ENCODE assay signal across 9 cellular contexts in genomic region chr11:114892381-114893197, GRCh38.
DNase-seq lines count a peak whose midpoint lies in the region; ATAC-seq, FAIRE-seq and TF ChIP-seq lines count a peak whose summit lies in the region.
"Had no signal": no experiment of that assay in that cellular context is flagged by ENCODE, and none has a peak within 500 bp of the region (broad histone marks: within the 10 kb centered on the region; RNA-seq: fewer than 3 reads in every experiment).

No MANE protein-coding gene starts in this region.

- H3K27ac ChIP-seq in small intestine (ENCODE audit: low read depth in 1 of 2, low read length in 1 of 2) = no peak overlapping the region

- CTCF ChIA-PET in activated CD8-positive, alpha-beta T cell treated with anti-CD3 and anti-CD28 coated beads, Interleukin-2, amount 10 ng/mL, durations not matched to agents 7 days and 5 days (lab: Charles Lee) = interaction anchor here (0.6 kb wide), 1 partner anchor 11 kb away, joined by 5 read pairs; no protein-coding TSS in a partner anchor

- no peaks in the 10 kb centered on the region for H3K36me3 Mint-ChIP-seq in activated CD8-positive, alpha-beta T cell treated with anti-CD3 and anti-CD28 coated beads, Interleukin-2, amount 10 ng/mL, durations not matched to agents 7 days and 5 days (ENCODE audit: low read depth)
- H3K36me3 Mint-ChIP-seq in mesothelial cell of epicardium = no peaks in the 10 kb centered on the region

- FAIRE-seq in small intestine (lab: Jason Lieb, UNC) = no peak

- no peaks in the 10 kb centered on the region for H3K36me3 ChIP-seq in H7 (replicated peaks; ENCODE audit: control insufficient read depth, insufficient read depth, low read length)
- no peaks in the 10 kb centered on the region for H3K36me3 ChIP-seq in small intestine (ENCODE audit: control insufficient read depth in 2 of 2, insufficient read depth in 2 of 2, low read length in 2 of 2)

- H3K27me3 Mint-ChIP-seq in activated CD8-positive, alpha-beta T cell treated with anti-CD3 and anti-CD28 coated beads, Interleukin-2, amount 10 ng/mL, durations not matched to agents 7 days and 5 days (ENCODE audit: low read depth) = no peaks in the 10 kb centered on the region
- H3K27me3 Mint-ChIP-seq in mesothelial cell of epicardium (ENCODE audit: low read depth) = peaks cover 35% of the 10 kb centered on the region

- H3K9me3 ChIP-seq in small intestine (ENCODE audit: control insufficient read depth, low read depth) = no peaks in the 10 kb centered on the region

- H3K4me3 Mint-ChIP-seq in activated CD8-positive, alpha-beta T cell treated with anti-CD3 and anti-CD28 coated beads, Interleukin-2, amount 10 ng/mL, durations not matched to agents 7 days and 5 days = no peak overlapping the region
- no peak overlapping the region for H3K4me3 Mint-ChIP-seq in mesothelial cell of epicardium

- intact Hi-C loops in head of caudate nucleus (cut with DNase I) = no loop called here

- no peak for ATAC-seq in activated CD8-positive, alpha-beta T cell treated with anti-CD3 and anti-CD28 coated beads, Interleukin-2, amount 10 ng/mL, durations not matched to agents 7 days and 5 days

- H3K27ac Mint-ChIP-seq in activated CD8-positive, alpha-beta T cell treated with anti-CD3 and anti-CD28 coated beads, Interleukin-2, amount 10 ng/mL, durations not matched to agents 7 days and 5 days = no peak overlapping the region
- H3K27ac Mint-ChIP-seq in mesothelial cell of epicardium = no peak overlapping the region

- no peaks in the 10 kb centered on the region for H3K4me1 ChIP-seq in small intestine (ENCODE audit: control insufficient read depth in 2 of 2, insufficient read depth in 1 of 2, low read depth in 1 of 2, low read length in 1 of 2)

- no peaks in the 10 kb centered on the region for H3K4me1 Mint-ChIP-seq in activated CD8-positive, alpha-beta T cell treated with anti-CD3 and anti-CD28 coated beads, Interleukin-2, amount 10 ng/mL, durations not matched to agents 7 days and 5 days (ENCODE audit: low read depth)
- H3K4me1 Mint-ChIP-seq in mesothelial cell of epicardium = no peaks in the 10 kb centered on the region

- TF ChIP-seq CTCF in mesothelial cell of epicardium (IDR thresholded peaks at IDR 0.05; ENCODE audit: unreplicated experiment) = peak; percentile 57

- DNase-seq in SKM-1 (lab: John Stamatoyannopoulos, UW; ENCODE audit: unreplicated experiment) (peak; percentile 4), SKM-1 treated with dmso at 0.1 percent for 144 hours (lab: John Stamatoyannopoulos, UW; ENCODE audit: unreplicated experiment) (no peak), H7 (peak; percentile 37), mesothelial cell of epicardium (ENCODE audit: low spot score in 2 of 2, unreplicated experiment in 2 of 2) (no peak), D341Med (ENCODE audit: low spot score) (no peak), head of caudate nucleus (no peak), small intestine (no peak)
- peak; percentile 25 for DNase-seq in activated CD8-positive, alpha-beta T cell treated with anti-CD3 and anti-CD28 coated beads, Interleukin-2, amount 10 ng/mL, durations not matched to agents 7 days and 5 days
- DNase-seq: NCI-H226 had no signal

- 83 to 89% (median 87%) methylated on average over 3 of the region's 3 CpGs for WGBS in small intestine, 3 donors

- H3K9me3 Mint-ChIP-seq in activated CD8-positive, alpha-beta T cell treated with anti-CD3 and anti-CD28 coated beads, Interleukin-2, amount 10 ng/mL, durations not matched to agents 7 days and 5 days (ENCODE audit: insufficient read depth) = no peaks in the 10 kb centered on the region
- H3K9me3 Mint-ChIP-seq in mesothelial cell of epicardium = peaks cover 9% of the 10 kb centered on the region

- H3K27me3 ChIP-seq in H7 (ENCODE audit: control insufficient read depth, insufficient read depth, low read length) (no peaks in the 10 kb centered on the region; the same call in 1 of the 2 replicates), small intestine (ENCODE audit: control insufficient read depth in 2 of 2, insufficient read depth in 2 of 2, low read length in 2 of 2) (peaks cover 0 to 2% of the 10 kb centered on the region in 2 donors)

- no peak overlapping the region for H3K4me3 ChIP-seq in H7 (ENCODE audit: insufficient read depth, low read depth, low read length)
- H3K4me3 ChIP-seq in small intestine (ENCODE audit: low read depth in 1 of 2, low read length in 2 of 2) = no peak overlapping the region

- POLR2A ChIA-PET in activated CD8-positive, alpha-beta T cell treated with anti-CD3 and anti-CD28 coated beads, Interleukin-2, amount 10 ng/mL, durations not matched to agents 7 days and 5 days (lab: Charles Lee) = no interaction called here

Comparison
In these comparisons a context has a peak if more than half of its experiments do, and no peak if none do; other contexts are left out.
1. DNase-seq: peak in SKM-1 (single experiment), H7 (single experiment) and activated CD8-positive, alpha-beta T cell treated with anti-CD3 and anti-CD28 coated beads, Interleukin-2, amount 10 ng/mL, durations not matched to agents 7 days and 5 days (single experiment); none in SKM-1 treated with dmso at 0.1 percent for 144 hours (single experiment), mesothelial cell of epicardium (0 of 2), D341Med (single experiment), head of caudate nucleus (0 of 42) and small intestine (single experiment).